Comparison of ENCODE assay signal across 17 cellular contexts in the genomic region with DNA sequence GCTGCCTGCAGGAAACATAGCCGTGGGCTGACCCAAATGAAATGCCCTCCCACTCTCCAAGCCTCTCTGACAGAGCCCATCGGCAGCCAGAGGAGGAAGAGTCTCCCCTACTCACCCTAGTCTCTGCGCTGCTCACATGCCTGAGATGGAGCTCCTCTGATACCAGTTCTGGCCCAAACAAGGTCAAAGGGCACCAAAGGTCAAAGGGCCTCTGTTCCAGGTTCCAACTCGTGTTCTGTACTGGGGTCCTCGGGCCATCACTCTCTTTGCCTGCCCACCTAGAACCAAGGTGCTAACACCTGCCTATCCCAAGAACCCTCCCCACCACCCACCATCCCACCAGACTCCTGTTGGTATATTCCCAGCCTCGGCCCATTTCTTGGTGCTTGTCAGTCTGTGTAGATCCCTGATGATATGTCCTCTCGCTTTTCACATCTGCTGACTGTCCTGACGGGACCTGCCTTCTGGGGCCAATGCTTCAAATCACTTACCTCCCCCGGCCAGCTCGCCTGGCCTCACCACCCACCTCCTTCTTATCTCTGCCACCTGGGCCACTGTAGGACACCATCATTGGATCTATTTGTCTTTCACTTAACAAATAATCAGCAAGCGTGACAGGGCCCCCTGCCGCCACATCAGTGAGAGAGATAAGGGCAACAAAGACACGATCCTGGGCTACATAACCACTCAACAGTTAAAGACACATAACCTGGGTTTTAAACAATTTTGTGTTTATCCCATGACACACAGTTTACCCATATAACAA.
DNase-seq lines count a peak whose midpoint lies in the region; FAIRE-seq and TF ChIP-seq lines count a peak whose summit lies in the region.
"Had no signal": no experiment of that assay in that cellular context is flagged by ENCODE, and none has a peak within 500 bp of the region (broad histone marks: within the 10 kb centered on the region; RNA-seq: fewer than 3 reads in every experiment).

No MANE protein-coding gene starts in this region.

- TF ChIP-seq POLR2A in GM12892 (IDR thresholded peaks at IDR 0.05; ENCODE audit: low read depth, low read length), result no peak

- H3K4me3 Mint-ChIP-seq in neural crest cell, result no peak overlapping the region
- H3K4me3 Mint-ChIP-seq: CD8-positive, alpha-beta memory T cell had no signal

- peak overlapping the region; percentile 47 for H3K27ac Mint-ChIP-seq in neural crest cell (ENCODE audit: unreplicated experiment)
- H3K27ac Mint-ChIP-seq: CD8-positive, alpha-beta memory T cell had no signal

- no peak for TF ChIP-seq CTCF in neural crest cell (conservative IDR thresholded peaks at IDR 0.05)
- TF ChIP-seq CTCF in GM10266 (IDR thresholded peaks at IDR 0.05; ENCODE audit: control insufficient read depth, insufficient read depth, low read depth, missing control alignments), result no peak

- H3K27me3 Mint-ChIP-seq in neural crest cell (ENCODE audit: low read depth), result no peaks in the 10 kb centered on the region

- no peak for FAIRE-seq in GM12892 (lab: Jason Lieb, UNC)
- FAIRE-seq: GM19239, H54 had no signal

- DNase-seq in DMS153 (lab: John Stamatoyannopoulos, UW) (peak; percentile 1), DMS153 treated with DMSO at 0.1 percent for 48 hours (lab: John Stamatoyannopoulos, UW; ENCODE audit: unreplicated experiment) (no peak), HuH-7 (ENCODE audit: low spot score) (peak; percentile 74), SK-N-DZ (ENCODE audit: low spot score) (peak; percentile 80), neural crest cell (ENCODE audit: low read depth, low spot score) (no peak), GM12892 (ENCODE audit: insufficient read length) (no peak), GM10266 (ENCODE audit: extremely low spot score) (no peak), iPS-NIHi11 (ENCODE audit: low spot score) (no peak)
- DNase-seq: BE2C; CD8-positive, alpha-beta memory T cell; EL; NCI-H1930; NCI-H526; RPMI8226; SIG-M5 had no signal

- H3K9me3 Mint-ChIP-seq in neural crest cell, result no peaks in the 10 kb centered on the region
- H3K9me3 Mint-ChIP-seq: CD8-positive, alpha-beta memory T cell had no signal

- peaks cover 7% of the 10 kb centered on the region for H3K36me3 Mint-ChIP-seq in neural crest cell (ENCODE audit: low read depth)
- H3K36me3 Mint-ChIP-seq: CD8-positive, alpha-beta memory T cell had no signal

- peaks cover 47% of the 10 kb centered on the region for H3K4me1 Mint-ChIP-seq in neural crest cell
- H3K4me1 Mint-ChIP-seq: CD8-positive, alpha-beta memory T cell had no signal

Comparison
In these comparisons a context has a peak if more than half of its experiments do, and no peak if none do; other contexts are left out.
1. DNase-seq: peak in DMS153 (single experiment), HuH-7 (single experiment) and SK-N-DZ (single experiment); none in DMS153 treated with DMSO at 0.1 percent for 48 hours (single experiment), neural crest cell (single experiment), GM12892 (single experiment), GM10266 (single experiment) and iPS-NIHi11 (single experiment).